In genomic region chr10:86632951-86633350, GRCh38 we compare ENCODE assay signal across 16 cellular contexts. TPM values are rescaled to one million over a fixed set of nuclear protein-coding genes. Genes with fewer than 3 reads are reported as not detected.
"Had no signal": no experiment of that assay in that cellular context is flagged by ENCODE, and none has a peak within 500 bp of the region (broad histone marks: within the 10 kb centered on the region; RNA-seq: fewer than 3 reads in every experiment).

No MANE protein-coding gene starts in this region.

- H3K4me1 ChIP-seq: parathyroid adenoma had no signal

- DNase-seq: activated CD4-positive, CD25-positive, alpha-beta regulatory T cell treated with anti-CD3 and anti-CD28 coated beads, Interleukin-2, amount 50 U/mL, for 72 hours; activated naive CD4-positive, alpha-beta T cell; activated naive CD8-positive, alpha-beta T cell treated with anti-CD3 and anti-CD28 coated beads, Interleukin-2, amount 10 ng/mL, durations not matched to agents 7 days and 5 days; activated T-cell treated with anti-CD3 and anti-CD28 coated beads for 4 hours; brain microvascular endothelial cell; mesendoderm; stimulated activated CD4-positive, alpha-beta T cell treated with anti-CD3 and anti-CD28 coated beads, Interleukin-12 subunit alpha, Interleukin-12 subunit beta, amount 100 ng/mL, for 4 hours; stimulated activated CD4-positive, alpha-beta T cell treated with anti-CD3 and anti-CD28 coated beads, Interleukin-2, amount 100 ng/mL, for 24 hours; stomach; T-helper 9 cell; testis had no signal

- H3K9me3 Mint-ChIP-seq: activated naive CD8-positive, alpha-beta T cell treated with anti-CD3 and anti-CD28 coated beads, Interleukin-2, amount 10 ng/mL, durations not matched to agents 7 days and 5 days had no signal

- H3K36me3 ChIP-seq: brain microvascular endothelial cell, esophagus muscularis mucosa, stomach had no signal

- H3K27me3 ChIP-seq: brain microvascular endothelial cell, testis had no signal

- H3K36me3 Mint-ChIP-seq: activated naive CD8-positive, alpha-beta T cell treated with anti-CD3 and anti-CD28 coated beads, Interleukin-2, amount 10 ng/mL, durations not matched to agents 7 days and 5 days had no signal

- H3K27ac Mint-ChIP-seq: activated naive CD8-positive, alpha-beta T cell treated with anti-CD3 and anti-CD28 coated beads, Interleukin-2, amount 10 ng/mL, durations not matched to agents 7 days and 5 days had no signal

- H3K27ac ChIP-seq: brain microvascular endothelial cell, parathyroid adenoma, testis had no signal

- H3K9ac ChIP-seq: parathyroid adenoma had no signal

- H3K4me3 Mint-ChIP-seq: activated naive CD8-positive, alpha-beta T cell treated with anti-CD3 and anti-CD28 coated beads, Interleukin-2, amount 10 ng/mL, durations not matched to agents 7 days and 5 days had no signal

- H3K9me3 ChIP-seq: esophagus muscularis mucosa, stomach, testis had no signal

RNA-seq across cellular contexts. Expression of gene OPN4, which starts 21.4 kb away (rescaled TPM):
- total RNA-seq: activated naive CD8-positive, alpha-beta T cell treated with anti-CD3 and anti-CD28 coated beads, Interleukin-2, amount 10 ng/mL, durations not matched to agents 7 days and 5 days; liver; renal cortical epithelial cell; stomach had no signal
- polyA plus RNA-seq: keratinocyte, liver, stomach had no signal

RNA-seq across cellular contexts. Expression of gene LDB3, which starts 35.4 kb away (rescaled TPM):
- total RNA-seq: activated naive CD8-positive, alpha-beta T cell treated with anti-CD3 and anti-CD28 coated beads, Interleukin-2, amount 10 ng/mL, durations not matched to agents 7 days and 5 days had no signal
